8 cellular contexts compared by ENCODE assay signal in the genomic region with DNA sequence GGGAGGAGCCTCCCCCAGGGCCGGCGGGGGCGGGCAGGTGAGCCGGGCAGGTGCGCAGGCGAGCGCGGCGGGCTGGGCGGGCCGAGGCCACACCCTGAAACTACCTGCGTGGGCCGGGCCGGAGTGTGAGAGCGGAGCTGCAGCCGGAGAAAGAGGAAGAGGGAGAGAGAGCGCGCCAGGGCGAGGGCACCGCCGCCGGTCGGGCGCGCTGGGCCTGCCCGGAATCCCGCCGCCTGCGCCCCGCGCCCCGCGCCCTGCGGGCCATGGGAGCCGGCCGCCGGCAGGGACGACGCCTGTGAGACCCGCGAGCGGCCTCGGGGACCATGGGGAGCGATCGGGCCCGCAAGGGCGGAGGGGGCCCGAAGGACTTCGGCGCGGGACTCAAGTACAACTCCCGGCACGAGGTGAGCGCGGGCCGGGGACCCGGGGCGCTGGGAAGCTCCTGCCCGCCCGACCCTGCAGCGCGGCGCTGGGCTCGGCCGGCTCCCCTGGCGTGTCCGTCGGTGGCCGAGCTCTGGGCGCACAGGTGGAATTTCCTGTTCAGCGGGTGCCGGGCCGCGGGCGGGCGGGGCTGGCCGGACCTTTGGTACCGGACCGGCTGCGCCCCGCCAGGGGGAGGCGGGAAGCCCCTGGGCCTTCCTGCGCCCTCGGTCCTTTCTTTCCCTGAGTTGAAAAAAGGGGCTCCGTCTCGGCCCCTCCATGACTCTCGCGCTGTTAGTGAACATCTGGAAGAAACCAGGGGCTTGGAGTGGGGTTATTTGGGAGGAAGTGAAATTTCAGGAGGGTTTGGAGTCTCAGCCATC. TPM values are rescaled to one million over a fixed set of nuclear protein-coding genes. Genes with fewer than 3 reads are reported as not detected.
A peak's percentile ranks its signal among the peaks of the same experiment; 100 is the strongest.
DNase-seq lines count a peak whose midpoint lies in the region; ATAC-seq and TF ChIP-seq lines count a peak whose summit lies in the region.
"Had no signal": no experiment of that assay in that cellular context is flagged by ENCODE, and none has a peak within 500 bp of the region (broad histone marks: within the 10 kb centered on the region; RNA-seq: fewer than 3 reads in every experiment).

A gene (plus strand): TSS at position 126 of the 803 bp plus-strand sequence. CDS start 198 bp downstream, at position 324.

- H3K4me1 ChIP-seq in lung (ENCODE audit: control insufficient read depth in 2 of 2, insufficient read depth in 2 of 2, low read length in 2 of 2) (peaks cover 0 to 18% of the 10 kb centered on the region in 2 donors), urinary bladder (ENCODE audit: insufficient read depth) (no peaks in the 10 kb centered on the region)

- H3K36me3 Mint-ChIP-seq in brain = no peaks in the 10 kb centered on the region

- peaks cover 15% of the 10 kb centered on the region for H3K4me1 Mint-ChIP-seq in brain

- TF ChIP-seq CTCF in brain (conservative IDR thresholded peaks at IDR 0.05) (no peak), lung (IDR thresholded peaks at IDR 0.05; ENCODE audit: control extremely low read depth, extremely low read depth) (no peak)

- peak; percentile 83 for DNase-seq in NCI-H1105 treated with DMSO at 0.1 percent for 48 hours (lab: John Stamatoyannopoulos, UW)
- DNase-seq in lung (ENCODE audit: low spot score) = peak; percentile 76
- DNase-seq in cerebellar nuclear complex (lab: John Stamatoyannopoulos, UW) = no peak
- no peak for DNase-seq in UCSD-AML1 (lab: John Stamatoyannopoulos, UW; ENCODE audit: unreplicated experiment)

- H3K36me3 ChIP-seq in lung (ENCODE audit: control insufficient read depth in 2 of 2, insufficient read depth in 2 of 2, low read length in 2 of 2) (no peaks in the 10 kb centered on the region), urinary bladder (ENCODE audit: insufficient read depth) (no peaks in the 10 kb centered on the region)

- peak within 1 kb of the TSS; percentile 32 to 75 (median 45) for H3K4me3 Mint-ChIP-seq in brain

- peaks cover 0 to 4% (median 0%) of the 10 kb centered on the region in 5 experiments for H3K9me3 Mint-ChIP-seq in brain

- ATAC-seq in GM19328 (IDR thresholded peaks at IDR 0.05; ENCODE audit: unreplicated experiment) (peak; percentile 52), lung (ENCODE audit: insufficient read depth, low FRiP score) (peak; percentile 65)

- WGBS in lung, 2 donors = 4 to 6% methylated on average over 62 to 88 of the region's 88 CpGs
- WGBS in urinary bladder = 5% methylated on average over 88 of the region's 88 CpGs

- H3K27ac Mint-ChIP-seq in brain = no peak within 1 kb of the TSS

- H3K9me3 ChIP-seq in lung (ENCODE audit: control insufficient read depth in 2 of 2, insufficient read depth in 1 of 2, low read length in 1 of 2) = peaks cover 0 to 4% of the 10 kb centered on the region in 2 donors

- H3K27ac ChIP-seq in lung (ENCODE audit: low read depth in 1 of 2, low read length in 1 of 2) (peak within 1 kb of the TSS in 1 of 2 donors; percentile 71), urinary bladder (ENCODE audit: low read depth) (peak within 1 kb of the TSS; percentile 83)

- peaks cover 77% of the 10 kb centered on the region for H3K27me3 Mint-ChIP-seq in brain

- no peaks in the 10 kb centered on the region for H3K27me3 ChIP-seq in lung (ENCODE audit: control insufficient read depth, insufficient read depth)

- H3K4me3 ChIP-seq in lung (peak within 1 kb of the TSS; percentile 41), urinary bladder (ENCODE audit: low read depth, low read length) (peak within 1 kb of the TSS; percentile 42)

RNA-seq across cellular contexts. Expression of the gene that starts here (rescaled TPM):
- 13.7 TPM for polyA plus RNA-seq in brain (ENCODE audit: insufficient read depth, low read depth, low replicate concordance)
- 10 to 100 TPM; 24.3 to 81.1 TPM for total RNA-seq in lung
- 10 to 100 TPM; 37.7 to 70.5 TPM for polyA plus RNA-seq in lung
- total RNA-seq in urinary bladder = 9.5 TPM
- 13.4 TPM for polyA plus RNA-seq in urinary bladder
- total RNA-seq: NCI-H460 had no signal

Comparison
In these comparisons a context has a peak if more than half of its experiments do, and no peak if none do; other contexts are left out.
1. DNase-seq: peak in NCI-H1105 treated with DMSO at 0.1 percent for 48 hours (single experiment) and lung (single experiment); none in cerebellar nuclear complex (0 of 2) and UCSD-AML1 (single experiment).